ENCODE assay signal across 28 cellular contexts in genomic region chr6:130970839-130971410, GRCh38.
DNase-seq lines count a peak whose midpoint lies in the region; ATAC-seq and TF ChIP-seq lines count a peak whose summit lies in the region.
"Had no signal": no experiment of that assay in that cellular context is flagged by ENCODE, and none has a peak within 500 bp of the region (broad histone marks: within the 10 kb centered on the region; RNA-seq: fewer than 3 reads in every experiment).

No MANE protein-coding gene starts in this region.

- H3K27me3 ChIP-seq in Panc1 (ENCODE audit: control insufficient read depth, insufficient read depth, low read length) (no peaks in the 10 kb centered on the region), hepatocyte (no peaks in the 10 kb centered on the region), subcutaneous abdominal adipose tissue (ENCODE audit: control insufficient read depth in 5 of 5, insufficient read depth in 4 of 5, low read length in 5 of 5) (no peaks in the 10 kb centered on the region), H9 (ENCODE audit: insufficient read depth, low read length) (no peaks in the 10 kb centered on the region), vagina (no peaks in the 10 kb centered on the region)
- H3K27me3 ChIP-seq: esophagus muscularis mucosa had no signal

- no peak overlapping the region for H2BK12ac ChIP-seq in H9 (ENCODE audit: insufficient read length, low read depth, low read length)

- CTCF ChIA-PET in Panc1 (lab: Charles Lee) = no interaction called here

- H3K9me3 ChIP-seq in Panc1 (ENCODE audit: control insufficient read depth, insufficient read depth, low read depth, low read length) (no peaks in the 10 kb centered on the region), hepatocyte (ENCODE audit: low read depth) (no peaks in the 10 kb centered on the region), subcutaneous abdominal adipose tissue (ENCODE audit: control insufficient read depth in 5 of 5, low read length in 5 of 5) (no peaks in the 10 kb centered on the region), H9 (ENCODE audit: control insufficient read depth, low read depth, low read length) (no peaks in the 10 kb centered on the region), vagina (no peaks in the 10 kb centered on the region)
- H3K9me3 ChIP-seq: esophagus muscularis mucosa had no signal

- 90% methylated on average over 9 of the region's 9 CpGs for WGBS in hepatocyte (ENCODE audit: low lambda C conversion rate, missing lambda C conversion rate)
- no CpG with 5 or more reads among the region's 9 CpGs for WGBS in H9 (ENCODE audit: extremely low coverage, insufficient read length, low lambda C conversion rate)

- H3K27ac Mint-ChIP-seq in activated T-cell treated with anti-CD3 and anti-CD28 coated beads, Interleukin-2, amount 50 U/mL, for 24 hours = peak overlapping the region; percentile 23
- H3K27ac Mint-ChIP-seq in H9 = peak overlapping the region in 1 of 3 experiments; percentile 90; a peak in 2 of 7 replicates
- H3K27ac Mint-ChIP-seq: activated naive CD8-positive, alpha-beta T cell; activated T-helper 2 cell treated with anti-CD3 and anti-CD28 coated beads, Interferon-gamma antibody, Interleukin-2, Interleukin-4, amounts not matched to agents 10 μg/mL and 5 μg/mL and 100 μg/mL, durations not matched to agents 14 hours and 24 hours and 36 hours; CD4-positive, alpha-beta T cell; naive thymus-derived CD8-positive, alpha-beta T cell had no signal

- no peak overlapping the region for H2AK5ac ChIP-seq in H9 (ENCODE audit: insufficient read length, low read length)

- no peak overlapping the region for H3K4ac ChIP-seq in H9 (ENCODE audit: low read depth, low read length)

- H4K5ac ChIP-seq in H9 (ENCODE audit: insufficient read length, low read depth, low read length) = no peak overlapping the region

- no peak for DNase-seq in activated T-cell treated with anti-CD3 and anti-CD28 coated beads, Interleukin-2, amount 50 U/mL, for 24 hours
- DNase-seq in activated T-cell treated with anti-CD3 and anti-CD28 coated beads for 4 hours (no peak), Panc1 (ENCODE audit: low read depth, low spot score) (no peak), hepatocyte (ENCODE audit: low spot score) (no peak), H9 (no peak), vagina (ENCODE audit: extremely low spot score in 2 of 2) (no peak)
- DNase-seq: 8988T; activated CD4-positive, alpha-beta T cell treated with anti-CD3 and anti-CD28 coated beads, Interleukin-2, amount 50 U/mL, for 4 hours; activated CD4-positive, CD25-positive, alpha-beta regulatory T cell; caudate nucleus; CD4-positive, alpha-beta T cell; DMS 273 treated with DMSO at 0.1 percent for 48 hours; islet precursor cell; naive thymus-derived CD8-positive, alpha-beta T cell; NCI-H1048; NCI-H1694 treated with DMSO at 0.1 percent for 48 hours; NCI-H510A treated with DMSO at 0.1 percent for 48 hours; PC-3; SIG-M5; stimulated activated CD4-positive, alpha-beta T cell treated with anti-CD3 and anti-CD28 coated beads, Interleukin-2, amount 100 ng/mL, for 48 hours; SW 1271; T1000 had no signal

- H3K4me3 Mint-ChIP-seq in activated T-cell treated with anti-CD3 and anti-CD28 coated beads, Interleukin-2, amount 50 U/mL, for 24 hours = no peak overlapping the region
- H3K4me3 Mint-ChIP-seq in H9 = no peak overlapping the region
- H3K4me3 Mint-ChIP-seq: activated naive CD8-positive, alpha-beta T cell; CD4-positive, alpha-beta T cell; naive thymus-derived CD8-positive, alpha-beta T cell had no signal

- in situ Hi-C loops in Panc1 (cut with HindIII; ENCODE audit: low pct_unique_long_range_greater_than_20kb, low sequenced_read_pairs) = no loop called here

- H3K36me3 Mint-ChIP-seq in activated T-cell treated with anti-CD3 and anti-CD28 coated beads, Interleukin-2, amount 50 U/mL, for 24 hours (ENCODE audit: low read depth) = no peaks in the 10 kb centered on the region
- peaks cover 0 to 3% (median 0%) of the 10 kb centered on the region in 3 experiments; a peak in 1 of 7 replicates for H3K36me3 Mint-ChIP-seq in H9 (ENCODE audit: insufficient read depth in 1 of 3, low read depth in 3 of 3)
- H3K36me3 Mint-ChIP-seq: activated naive CD8-positive, alpha-beta T cell had no signal

- H3K9me2 ChIP-seq in hepatocyte (replicated peaks; ENCODE audit: insufficient read depth) = no peaks in the 10 kb centered on the region

- no peak overlapping the region for H3K56ac ChIP-seq in H9 (ENCODE audit: insufficient read length, low read depth, low read length)

- intact Hi-C loops in Panc1 (cut with micrococcal nuclease; ENCODE audit: unreplicated experiment) = no loop called here
- intact Hi-C loops in vagina (cut with DNase I) = no loop called here

- H3K4me3 ChIP-seq in Panc1 (ENCODE audit: low read depth in 2 of 2, low read length in 2 of 2) (no peak overlapping the region), hepatocyte (no peak overlapping the region), subcutaneous abdominal adipose tissue (ENCODE audit: low read depth in 1 of 5, low read length in 5 of 5) (no peak overlapping the region), vagina (no peak overlapping the region)

- no peak overlapping the region for H3T11ph ChIP-seq in H9 (ENCODE audit: low read length)

- no peak overlapping the region for H3K18ac ChIP-seq in H9 (ENCODE audit: insufficient read length, low read depth, low read length)

- H3K79me2 ChIP-seq in hepatocyte = peaks cover 39% of the 10 kb centered on the region
- H3K79me2 ChIP-seq in H9 (ENCODE audit: insufficient read depth, low read length) = peaks cover 2% of the 10 kb centered on the region; the same call in 1 of the 2 replicates

- TF ChIP-seq POLR2A in vagina (IDR thresholded peaks at IDR 0.05) = no peak

- H3K36me3 ChIP-seq in Panc1 (ENCODE audit: control insufficient read depth, insufficient read depth, low read length) = no peaks in the 10 kb centered on the region
- H3K36me3 ChIP-seq in hepatocyte (replicated peaks; ENCODE audit: insufficient read depth, low read depth) = no peaks in the 10 kb centered on the region
- H3K36me3 ChIP-seq in subcutaneous abdominal adipose tissue (ENCODE audit: control insufficient read depth in 5 of 5, insufficient read depth in 5 of 5, low read length in 5 of 5) = no peaks in the 10 kb centered on the region
- no peaks in the 10 kb centered on the region for H3K36me3 ChIP-seq in vagina
- H3K36me3 ChIP-seq: esophagus muscularis mucosa had no signal

- no peaks in the 10 kb centered on the region for H3K79me1 ChIP-seq in H9 (ENCODE audit: insufficient read depth, low read depth, low read length, poor library complexity, severe bottlenecking)

- H3K4me2 ChIP-seq in hepatocyte (peak overlapping the region; percentile 53), H9 (ENCODE audit: insufficient read depth, insufficient read length, low read length) (no peak overlapping the region)

- H4K91ac ChIP-seq in H9 (ENCODE audit: insufficient read length, low read depth, low read length) = no peak overlapping the region

- H4K20me1 ChIP-seq in hepatocyte (ENCODE audit: insufficient read depth, poor library complexity, severe bottlenecking) = no peaks in the 10 kb centered on the region
- H4K20me1 ChIP-seq in H9 (ENCODE audit: control insufficient read depth, insufficient read depth, insufficient read length) = no peaks in the 10 kb centered on the region

- H3K4me1 ChIP-seq in Panc1 (ENCODE audit: control insufficient read depth, insufficient read depth, low read length) (peaks cover 41% of the 10 kb centered on the region), hepatocyte (ENCODE audit: insufficient read depth) (peaks cover 23% of the 10 kb centered on the region), subcutaneous abdominal adipose tissue (ENCODE audit: control insufficient read depth in 5 of 5, insufficient read depth in 5 of 5, low read length in 5 of 5) (peaks cover 0 to 47% (median 43%) of the 10 kb centered on the region in 5 donors), H9 (ENCODE audit: insufficient read depth, low read length) (peaks cover 21% of the 10 kb centered on the region), vagina (peaks cover 37% of the 10 kb centered on the region)

- TF ChIP-seq CTCF in Panc1 (IDR thresholded peaks at IDR 0.05) = no peak
- TF ChIP-seq CTCF in hepatocyte (IDR thresholded peaks at IDR 0.05; ENCODE audit: poor library complexity) = no peak
- no peak for TF ChIP-seq CTCF in H9 (conservative IDR thresholded peaks at IDR 0.05)
- TF ChIP-seq CTCF in vagina (IDR thresholded peaks at IDR 0.05) = no peak

- H3K9me3 Mint-ChIP-seq in activated T-cell treated with anti-CD3 and anti-CD28 coated beads, Interleukin-2, amount 50 U/mL, for 24 hours = no peaks in the 10 kb centered on the region
- no peaks in the 10 kb centered on the region for H3K9me3 Mint-ChIP-seq in H9
- H3K9me3 Mint-ChIP-seq: activated T-helper 2 cell treated with anti-CD3 and anti-CD28 coated beads, Interferon-gamma antibody, Interleukin-2, Interleukin-4, amounts not matched to agents 10 μg/mL and 5 μg/mL and 100 μg/mL, durations not matched to agents 14 hours and 24 hours and 36 hours; naive thymus-derived CD8-positive, alpha-beta T cell had no signal

- H3K23me2 ChIP-seq in H9 (ENCODE audit: insufficient read length, low read depth, low read length, poor library complexity, severe bottlenecking) = no peaks in the 10 kb centered on the region

- H2BK20ac ChIP-seq in H9 (ENCODE audit: low read depth, low read length, poor library complexity, severe bottlenecking) = no peak overlapping the region

- H3K27ac ChIP-seq in Panc1 (ENCODE audit: low read length) (0 out of 2 replicates have a peak overlapping the region, but pooled peaks have one; percentile 9), hepatocyte (no peak overlapping the region), subcutaneous abdominal adipose tissue (ENCODE audit: low read depth, low read length) (peak overlapping the region; percentile 92), H9 (ENCODE audit: insufficient read length, low read depth, low read length) (no peak overlapping the region), vagina (no peak overlapping the region)

- POLR2A ChIA-PET in Panc1 (lab: Charles Lee) = interaction anchor here (0.6 kb wide), 1 partner anchor 9 kb away, joined by 25 read pairs; no protein-coding TSS in a partner anchor

- BruUV-seq in Panc1 (replicated peaks; lab: Mats Ljungman, UMichigan) = no TSS peak

- H3K27me3 Mint-ChIP-seq in activated T-cell treated with anti-CD3 and anti-CD28 coated beads, Interleukin-2, amount 50 U/mL, for 24 hours = no peaks in the 10 kb centered on the region
- no peaks in the 10 kb centered on the region for H3K27me3 Mint-ChIP-seq in H9 (ENCODE audit: low read depth)
- H3K27me3 Mint-ChIP-seq: activated naive CD8-positive, alpha-beta T cell; CD4-positive, alpha-beta T cell; IgD-negative memory B cell; naive thymus-derived CD8-positive, alpha-beta T cell had no signal

- H2BK5ac ChIP-seq in H9 (ENCODE audit: insufficient read length, low read length) = no peak overlapping the region

- no peak overlapping the region for H3K23ac ChIP-seq in H9 (ENCODE audit: insufficient read length, low read depth, low read length)

- peaks cover 9% of the 10 kb centered on the region for H3K4me1 Mint-ChIP-seq in activated T-cell treated with anti-CD3 and anti-CD28 coated beads, Interleukin-2, amount 50 U/mL, for 24 hours (ENCODE audit: low read depth)
- H3K4me1 Mint-ChIP-seq in H9 = peaks cover 36 to 39% of the 10 kb centered on the region in 2 experiments

- H2AFZ ChIP-seq in hepatocyte (no peak overlapping the region), H9 (ENCODE audit: low read length) (no peak overlapping the region)

- H4K8ac ChIP-seq in H9 (replicated peaks; ENCODE audit: insufficient read length, low read depth, low read length) = no peak overlapping the region

- H3K14ac ChIP-seq in H9 (ENCODE audit: insufficient read depth, low read length) = no peak overlapping the region

- H2BK120ac ChIP-seq in H9 (ENCODE audit: low read depth, low read length, poor library complexity, severe bottlenecking) = no peak overlapping the region

- H2BK15ac ChIP-seq in H9 (ENCODE audit: low read depth, low read length) = no peak overlapping the region

- no peak overlapping the region for H3K9ac ChIP-seq in subcutaneous abdominal adipose tissue (ENCODE audit: low read length in 5 of 5)
- no peak overlapping the region for H3K9ac ChIP-seq in H9 (ENCODE audit: extremely low read depth, insufficient read length, low read length)

- ATAC-seq in Panc1 (no peak), HG03280 (IDR thresholded peaks at IDR 0.05; ENCODE audit: unreplicated experiment) (no peak)
- ATAC-seq: naive thymus-derived CD8-positive, alpha-beta T cell; PC-3 had no signal

Comparison
In these comparisons a context has a peak if more than half of its experiments do, and no peak if none do; other contexts are left out.
1. H3K27ac ChIP-seq: peak in Panc1 (single experiment) and subcutaneous abdominal adipose tissue (single experiment); none in hepatocyte (single experiment), H9 (single experiment) and vagina (single experiment).